Comparison of ENCODE assay signal across 10 cellular contexts in the genomic region with DNA sequence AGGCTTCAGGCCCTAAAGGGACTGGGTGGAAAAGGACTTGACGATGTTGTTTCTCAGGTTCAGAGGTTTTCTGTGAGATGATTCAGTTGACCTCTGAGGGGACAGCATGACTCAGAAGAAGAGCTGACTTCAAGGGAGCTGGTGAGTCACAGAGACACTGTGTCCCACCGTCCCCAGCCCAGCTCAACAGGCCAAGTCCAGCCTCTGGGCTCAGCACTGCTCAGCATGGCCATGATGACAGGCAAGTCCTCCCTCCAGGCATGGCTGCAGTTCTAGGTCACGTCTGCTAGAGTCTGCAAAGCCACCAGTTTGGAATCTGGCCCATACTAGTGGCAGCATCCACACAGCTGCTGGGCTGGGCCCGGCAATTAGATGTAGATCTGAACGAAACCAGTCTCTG. TPM values are rescaled to one million over a fixed set of nuclear protein-coding genes. Genes with fewer than 3 reads are reported as not detected.
A peak's percentile ranks its signal among the peaks of the same experiment; 100 is the strongest.
DNase-seq lines count a peak whose midpoint lies in the region; ATAC-seq and TF ChIP-seq lines count a peak whose summit lies in the region.
"Had no signal": no experiment of that assay in that cellular context is flagged by ENCODE, and none has a peak within 500 bp of the region (broad histone marks: within the 10 kb centered on the region; RNA-seq: fewer than 3 reads in every experiment).

No MANE protein-coding gene starts in this region.

- H3K27me3 ChIP-seq in esophagus (ENCODE audit: control insufficient read depth in 1 of 2, insufficient read depth in 2 of 2, low read length in 2 of 2): no peaks in the 10 kb centered on the region

- no peak for TF ChIP-seq CTCF in NB4 (IDR thresholded peaks at IDR 0.05; ENCODE audit: low read depth, low read length)
- TF ChIP-seq CTCF in osteocyte (IDR thresholded peaks at IDR 0.05): no peak

- 35 to 52% methylated on average over 5 of the region's 5 CpGs for WGBS in esophagus, 2 donors

- no peaks in the 10 kb centered on the region for H3K9me3 Mint-ChIP-seq in osteocyte (ENCODE audit: unreplicated experiment)

- peaks cover 0 to 34% of the 10 kb centered on the region in 2 donors for H3K4me1 ChIP-seq in esophagus (ENCODE audit: control insufficient read depth in 2 of 2, insufficient read depth in 2 of 2, low read length in 1 of 2)

- no peak overlapping the region for H3K27ac Mint-ChIP-seq in osteocyte (ENCODE audit: unreplicated experiment)

- no peak overlapping the region for H3K4me3 ChIP-seq in NB4 (ENCODE audit: low read depth, low read length)
- H3K4me3 ChIP-seq in esophagus (ENCODE audit: low read depth in 1 of 2, low read length in 2 of 2): no peak overlapping the region

- peak overlapping the region; percentile 96 for H3K27ac ChIP-seq in esophagus (ENCODE audit: low read depth in 2 of 2, low read length in 1 of 2)
- H3K27ac ChIP-seq: VCaP had no signal

- DNase-seq in GM04503 (ENCODE audit: low read depth) (peak; percentile 26), NB4 (ENCODE audit: low read depth) (peak; percentile 46), posterior cingulate gyrus (peak in 6 of 10 donors; percentile 18 to 85 (median 48)), KG1 (lab: John Stamatoyannopoulos, UW) (no peak), osteocyte (ENCODE audit: extremely low spot score, unreplicated experiment) (no peak)
- DNase-seq in stimulated activated naive CD4-positive, alpha-beta T cell treated with Interleukin-2 at 50 U/mL for 16 hours (lab: John Stamatoyannopoulos, UW): no peak
- DNase-seq: NCI-H1092 treated with DMSO at 0.1 percent for 48 hours had no signal

- TF ChIP-seq POLR2A in NB4 (IDR thresholded peaks at IDR 0.05; ENCODE audit: extremely low read depth, insufficient read length): no peak

- H3K36me3 ChIP-seq in esophagus (ENCODE audit: control insufficient read depth in 2 of 2, insufficient read depth in 2 of 2, low read length in 1 of 2): peaks cover 0 to 44% of the 10 kb centered on the region in 2 donors

- no peaks in the 10 kb centered on the region for H3K9me3 ChIP-seq in esophagus (ENCODE audit: control insufficient read depth in 2 of 2, insufficient read depth in 1 of 2, low read depth in 1 of 2, low read length in 1 of 2)

- peaks cover 5% of the 10 kb centered on the region for H3K27me3 Mint-ChIP-seq in osteocyte (ENCODE audit: unreplicated experiment)

- ATAC-seq in GM21825 (IDR thresholded peaks at IDR 0.05; ENCODE audit: unreplicated experiment): no peak

- intact Hi-C loops in posterior cingulate gyrus (cut with DNase I): no loop called here

- no peaks in the 10 kb centered on the region for H3K36me3 Mint-ChIP-seq in osteocyte (ENCODE audit: unreplicated experiment)

- H3K4me3 Mint-ChIP-seq in osteocyte (ENCODE audit: unreplicated experiment): no peak overlapping the region

- H3K4me1 Mint-ChIP-seq in osteocyte (ENCODE audit: unreplicated experiment): peaks cover 3% of the 10 kb centered on the region

RNA-seq across cellular contexts. Expression of gene TRIM29, which starts 12.9 kb away (rescaled TPM):
- 1,000 to 10,000 TPM in 1 of 2 donors, 100 to 1,000 TPM in 1; 943 to 1,078 TPM for polyA plus RNA-seq in esophagus
- not detected in 2 replicates for total RNA-seq in osteocyte

Comparison
In these comparisons a context has a peak if more than half of its experiments do, and no peak if none do; other contexts are left out.
1. DNase-seq: peak in GM04503 (single experiment), NB4 (single experiment) and posterior cingulate gyrus (6 of 10); none in KG1 (single experiment), stimulated activated naive CD4-positive, alpha-beta T cell treated with Interleukin-2 at 50 U/mL for 16 hours (single experiment) and osteocyte (single experiment).